1 cellular context compared by ENCODE assay signal in genomic region chr4:2116687-2117400, GRCh38.
TF ChIP-seq lines count a peak whose summit lies in the region.

No MANE protein-coding gene starts in this region.

TF ChIP-seq in K562, 482 proteins besides CTCF, POLR2A, EP300 and RAD21 (continued from another document):
- TF ChIP-seq MAFF (IDR thresholded peaks at IDR 0.05; ENCODE audit: low read length) (peak; percentile 80), MAFK (IDR thresholded peaks at IDR 0.05; ENCODE audit: low read length) (peak; percentile 71), ZNF316 (IDR thresholded peaks at IDR 0.05) (peak; percentile 91), ZNF140 (CRISPR knock-in tag; IDR thresholded peaks at IDR 0.05) (no peak)
